Comparison of ENCODE assay signal across 9 cellular contexts in genomic region chr1:63674238-63674864, GRCh38.
DNase-seq lines count a peak whose midpoint lies in the region; ATAC-seq and TF ChIP-seq lines count a peak whose summit lies in the region.
"Had no signal": no experiment of that assay in that cellular context is flagged by ENCODE, and none has a peak within 500 bp of the region (broad histone marks: within the 10 kb centered on the region; RNA-seq: fewer than 3 reads in every experiment).

No MANE protein-coding gene starts in this region.

- no peak overlapping the region for H3K27ac ChIP-seq in SK-N-MC

- H3K9me3 ChIP-seq in SK-N-MC (ENCODE audit: low read depth, low read length): peaks cover under 1% of the 10 kb centered on the region; the same call in 1 of the 2 replicates

- peak; percentile 79 for ATAC-seq in GM18907 (IDR thresholded peaks at IDR 0.05; ENCODE audit: unreplicated experiment)

- H3K4me3 ChIP-seq in SK-N-MC (no peak overlapping the region), fibroblast of the aortic adventitia (ENCODE audit: low read depth, low read length) (no peak overlapping the region)
- H3K4me3 ChIP-seq: skin epidermis had no signal

- peak in 9 of 14 donors; percentile 6 to 29 (median 14) for DNase-seq in C1 segment of cervical spinal cord (lab: John Stamatoyannopoulos, UW)
- DNase-seq in HuH-7 (ENCODE audit: low spot score): peak; percentile 81
- DNase-seq in SK-N-MC (ENCODE audit: low read depth, low spot score): peak; percentile 22
- peak; percentile 99 for DNase-seq in fibroblast of the aortic adventitia (ENCODE audit: low read depth)
- peak; percentile 83 for DNase-seq in non-pigmented ciliary epithelial cell (ENCODE audit: low read depth)
- DNase-seq in NCI-H187 treated with DMSO at 0.1 percent for 48 hours (lab: John Stamatoyannopoulos, UW): no peak
- DNase-seq in activated effector memory CD4-positive, alpha-beta T cell treated with anti-CD3 and anti-CD28 coated beads, Interleukin-2, amount 50 U/mL, for 16 hours: no peak

- no peak overlapping the region for H3K9ac ChIP-seq in SK-N-MC (ENCODE audit: insufficient read length)

- no peaks in the 10 kb centered on the region for H3K36me3 ChIP-seq in SK-N-MC (ENCODE audit: insufficient read depth, low read length)

- peak; percentile 86 for TF ChIP-seq CTCF in fibroblast of the aortic adventitia (IDR thresholded peaks at IDR 0.05; ENCODE audit: insufficient read depth, low read length)

Comparison
In these comparisons a context has a peak if more than half of its experiments do, and no peak if none do; other contexts are left out.
1. DNase-seq: peak in C1 segment of cervical spinal cord (9 of 14), HuH-7 (single experiment), SK-N-MC (single experiment), fibroblast of the aortic adventitia (single experiment) and non-pigmented ciliary epithelial cell (single experiment); none in NCI-H187 treated with DMSO at 0.1 percent for 48 hours (single experiment) and activated effector memory CD4-positive, alpha-beta T cell treated with anti-CD3 and anti-CD28 coated beads, Interleukin-2, amount 50 U/mL, for 16 hours (single experiment).